ENCODE assay signal across 2 cellular contexts in the genomic region with DNA sequence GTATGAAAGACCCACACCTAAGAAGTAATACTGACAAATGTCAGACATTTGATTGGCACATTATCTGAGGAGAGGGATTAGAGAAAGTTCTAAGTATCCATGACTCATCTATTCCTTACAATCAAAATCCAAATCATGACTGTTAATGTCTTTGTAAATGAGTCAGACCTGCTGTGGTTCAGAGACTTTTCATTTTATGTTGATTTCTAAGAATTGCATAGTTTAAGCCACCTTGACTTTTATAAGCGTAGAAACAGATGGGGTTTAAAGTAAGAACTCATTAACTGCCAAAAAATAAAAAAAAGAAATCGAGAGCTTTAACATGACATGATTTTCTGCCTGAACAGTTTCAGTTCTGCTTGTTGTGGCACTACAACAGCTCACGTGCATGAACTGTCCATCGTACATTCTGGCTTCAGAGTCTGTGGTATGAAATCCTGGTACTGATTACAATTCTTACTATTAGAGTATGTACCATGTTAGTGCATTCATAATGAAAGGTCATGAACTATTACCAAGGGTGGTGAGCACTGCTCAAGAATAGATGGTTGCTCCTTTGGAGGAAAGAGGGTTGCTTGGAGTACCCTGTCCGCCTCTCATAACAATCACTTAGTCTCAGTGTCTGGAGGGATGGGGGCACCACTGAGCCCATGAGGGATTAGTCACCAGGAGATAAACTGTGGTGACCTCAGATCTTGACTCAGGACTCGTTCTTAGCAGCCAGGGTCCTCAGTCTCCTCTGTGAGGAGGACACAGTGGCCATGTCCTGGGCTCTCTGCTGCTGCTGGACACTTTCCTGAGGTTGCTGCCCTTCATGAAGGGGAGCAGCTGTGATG.
TF ChIP-seq lines count a peak whose summit lies in the region.

No MANE protein-coding gene starts in this region.

TF ChIP-seq in HCT116, 20 proteins besides CTCF, POLR2A, EP300 and RAD21:
- TF ChIP-seq ZNF274 (IDR thresholded peaks at IDR 0.05; ENCODE audit: low read depth, low read length) = no peak
- TF ChIP-seq, protein P1, sequence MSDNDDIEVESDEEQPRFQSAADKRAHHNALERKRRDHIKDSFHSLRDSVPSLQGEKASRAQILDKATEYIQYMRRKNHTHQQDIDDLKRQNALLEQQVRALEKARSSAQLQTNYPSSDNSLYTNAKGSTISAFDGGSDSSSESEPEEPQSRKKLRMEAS (IDR thresholded peaks at IDR 0.05) = peak; percentile 44; the same call in 1 of the 2 replicates
- peak; percentile 72 for TF ChIP-seq CBX3 (IDR thresholded peaks at IDR 0.05; ENCODE audit: low read depth)
- TF ChIP-seq JUND (IDR thresholded peaks at IDR 0.05) = peak; percentile 91
- peak; percentile 57; the same call in 1 of the 2 replicates for TF ChIP-seq CEBPB (IDR thresholded peaks at IDR 0.05; ENCODE audit: low read depth)
- TF ChIP-seq SRF (IDR thresholded peaks at IDR 0.05; ENCODE audit: low read depth) = peak; percentile 56; the same call in 1 of the 2 replicates
- no peak for TF ChIP-seq EZH2 (IDR thresholded peaks at IDR 0.05)
- TF ChIP-seq, protein P2, sequence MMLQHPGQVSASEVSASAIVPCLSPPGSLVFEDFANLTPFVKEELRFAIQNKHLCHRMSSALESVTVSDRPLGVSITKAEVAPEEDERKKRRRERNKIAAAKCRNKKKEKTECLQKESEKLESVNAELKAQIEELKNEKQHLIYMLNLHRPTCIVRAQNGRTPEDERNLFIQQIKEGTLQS (IDR thresholded peaks at IDR 0.05) = no peak
- TF ChIP-seq SIN3A (IDR thresholded peaks at IDR 0.05; ENCODE audit: low read depth) = peak; percentile 69
- peak; percentile 76 for TF ChIP-seq SP1 (IDR thresholded peaks at IDR 0.05; ENCODE audit: low read depth)
- no peak for TF ChIP-seq POLR2AphosphoS5 (IDR thresholded peaks at IDR 0.05; ENCODE audit: low read depth, low read length)
- peak; percentile 95 for TF ChIP-seq FOSL1 (IDR thresholded peaks at IDR 0.05; ENCODE audit: low read depth)

TF ChIP-seq in endothelial cell of umbilical vein, 7 proteins besides CTCF, POLR2A, EP300 and RAD21:
- TF ChIP-seq, protein P1 (IDR thresholded peaks at IDR 0.05; ENCODE audit: insufficient read depth, insufficient read length) = no peak
- peak; percentile 77 for TF ChIP-seq JUN (IDR thresholded peaks at IDR 0.05; ENCODE audit: borderline replicate concordance, insufficient read depth, insufficient read length, low read depth)
- TF ChIP-seq FOS (IDR thresholded peaks at IDR 0.05; ENCODE audit: borderline replicate concordance, insufficient read depth, low read length) = peak; percentile 91
